8 cellular contexts compared by ENCODE assay signal in the genomic region with DNA sequence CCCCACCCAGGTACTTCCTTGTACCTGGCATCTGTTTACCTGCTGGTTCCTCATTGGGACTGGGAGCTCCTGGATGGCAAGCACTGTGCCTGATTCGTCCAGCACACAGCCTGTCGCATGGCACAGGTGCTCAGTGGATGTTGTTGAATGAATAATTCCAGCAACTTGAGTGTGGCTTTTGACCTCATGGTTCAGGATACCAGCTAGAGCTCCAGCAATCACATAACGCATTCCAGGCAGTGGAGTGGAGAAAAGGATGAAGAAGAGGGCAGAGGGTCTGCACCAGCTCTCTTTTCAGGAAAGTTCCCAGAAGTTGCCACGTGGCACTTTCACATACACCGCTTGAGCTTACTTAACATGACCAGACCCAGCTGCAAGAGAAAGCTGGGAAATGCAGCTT. TPM values are rescaled to one million over a fixed set of nuclear protein-coding genes. Genes with fewer than 3 reads are reported as not detected.
A peak's percentile ranks its signal among the peaks of the same experiment; 100 is the strongest.
DNase-seq lines count a peak whose midpoint lies in the region; ATAC-seq and TF ChIP-seq lines count a peak whose summit lies in the region.

No MANE protein-coding gene starts in this region.

- H3K4me1 Mint-ChIP-seq in H9 (peaks cover 27 to 31% of the 10 kb centered on the region in 2 experiments), natural killer cell (peaks cover 18 to 30% of the 10 kb centered on the region in 2 donors)
- peaks cover 23% of the 10 kb centered on the region for H3K4me1 Mint-ChIP-seq in central memory CD8-positive, alpha-beta T cell

- no peak overlapping the region for H2AFZ ChIP-seq in H9 (ENCODE audit: low read length)
- no peak overlapping the region for H2AFZ ChIP-seq in PC-3 (ENCODE audit: low read length)

- H2BK12ac ChIP-seq in H9 (ENCODE audit: insufficient read length, low read depth, low read length): no peak overlapping the region

- no peak overlapping the region for H2BK20ac ChIP-seq in H9 (ENCODE audit: low read depth, low read length, poor library complexity, severe bottlenecking)

- H3K79me2 ChIP-seq in H9 (ENCODE audit: insufficient read depth, low read length) (no peaks in the 10 kb centered on the region), PC-3 (ENCODE audit: low read length) (peaks cover 26% of the 10 kb centered on the region)

- H3K9ac ChIP-seq in H9 (ENCODE audit: extremely low read depth, insufficient read length, low read length) (no peak overlapping the region), PC-3 (ENCODE audit: low read length) (no peak overlapping the region)

- no peak overlapping the region for H3K18ac ChIP-seq in H9 (ENCODE audit: insufficient read length, low read depth, low read length)

- H3K79me1 ChIP-seq in H9 (ENCODE audit: insufficient read depth, low read depth, low read length, poor library complexity, severe bottlenecking): no peaks in the 10 kb centered on the region

- H3K4me2 ChIP-seq in H9 (ENCODE audit: insufficient read depth, insufficient read length, low read length): no peak overlapping the region
- no peak overlapping the region for H3K4me2 ChIP-seq in PC-3 (ENCODE audit: low read length)

- TF ChIP-seq CTCF in 22Rv1 (IDR thresholded peaks at IDR 0.05) (no peak), H9 (conservative IDR thresholded peaks at IDR 0.05) (no peak), natural killer cell (IDR thresholded peaks at IDR 0.05) (no peak), PC-3 (conservative IDR thresholded peaks at IDR 0.05; ENCODE audit: low read depth, low read length) (no peak), foreskin fibroblast (IDR thresholded peaks at IDR 0.05; ENCODE audit: low read depth, low read length) (no peak)

- H2AK5ac ChIP-seq in H9 (ENCODE audit: insufficient read length, low read length): no peak overlapping the region

- H3F3A ChIP-seq in PC-3 (ENCODE audit: low read length, unreplicated experiment): no peaks in the 10 kb centered on the region

- H3K4ac ChIP-seq in H9 (ENCODE audit: low read depth, low read length): no peak overlapping the region

- H3K27me3 Mint-ChIP-seq in H9 (ENCODE audit: low read depth): peaks cover 12% of the 10 kb centered on the region
- H3K27me3 Mint-ChIP-seq in central memory CD8-positive, alpha-beta T cell: no peaks in the 10 kb centered on the region
- H3K27me3 Mint-ChIP-seq in natural killer cell (ENCODE audit: low read depth in 2 of 2): no peaks in the 10 kb centered on the region

- no CpG with 5 or more reads among the region's 5 CpGs for WGBS in H9 (ENCODE audit: extremely low coverage, insufficient read length, low lambda C conversion rate)

- H3K23ac ChIP-seq in H9 (ENCODE audit: insufficient read length, low read depth, low read length): no peak overlapping the region

- peaks cover 6% of the 10 kb centered on the region for H3K23me2 ChIP-seq in H9 (ENCODE audit: insufficient read length, low read depth, low read length, poor library complexity, severe bottlenecking)

- H3K4me3 ChIP-seq in PC-3 (ENCODE audit: low read length) (no peak overlapping the region), foreskin fibroblast (ENCODE audit: low read depth in 1 of 2, low read length in 2 of 2) (no peak overlapping the region)

- DNase-seq in H9 (no peak), natural killer cell (no peak), kidney glomerular epithelial cell (lab: John Stamatoyannopoulos, UW) (no peak), PC-3 (no peak), OCI-M2 (lab: John Stamatoyannopoulos, UW; ENCODE audit: unreplicated experiment) (no peak), foreskin fibroblast (no peak)
- DNase-seq in central memory CD8-positive, alpha-beta T cell (ENCODE audit: low spot score in 2 of 2): no peak

- H2BK120ac ChIP-seq in H9 (ENCODE audit: low read depth, low read length, poor library complexity, severe bottlenecking): no peak overlapping the region

- H3K9me3 Mint-ChIP-seq in H9 (no peaks in the 10 kb centered on the region), natural killer cell (no peaks in the 10 kb centered on the region)
- H3K9me3 Mint-ChIP-seq in central memory CD8-positive, alpha-beta T cell: no peaks in the 10 kb centered on the region

- no peaks in the 10 kb centered on the region for H4K20me1 ChIP-seq in H9 (ENCODE audit: control insufficient read depth, insufficient read depth, insufficient read length)
- H4K20me1 ChIP-seq in PC-3 (ENCODE audit: low read length): no peaks in the 10 kb centered on the region

- H3K4me1 ChIP-seq in H9 (ENCODE audit: insufficient read depth, low read length) (peaks cover 2% of the 10 kb centered on the region; the same call in 1 of the 2 replicates), PC-3 (ENCODE audit: insufficient read depth, low read length) (peaks cover 50% of the 10 kb centered on the region)

- no peak overlapping the region for H3K27ac Mint-ChIP-seq in H9
- peak overlapping the region; percentile 86 for H3K27ac Mint-ChIP-seq in central memory CD8-positive, alpha-beta T cell (ENCODE audit: low read depth)
- H3K27ac Mint-ChIP-seq in natural killer cell: peak overlapping the region; percentile 60 to 66

- no peaks in the 10 kb centered on the region for H3K9me2 ChIP-seq in PC-3 (replicated peaks; ENCODE audit: low read length)

- no peak overlapping the region for H3K14ac ChIP-seq in H9 (ENCODE audit: insufficient read depth, low read length)

- H2BK5ac ChIP-seq in H9 (ENCODE audit: insufficient read length, low read length): no peak overlapping the region

- H3K27me3 ChIP-seq in H9 (ENCODE audit: insufficient read depth, low read length) (no peaks in the 10 kb centered on the region; the same call in 1 of the 2 replicates), PC-3 (ENCODE audit: low read length) (no peaks in the 10 kb centered on the region)

- CTCF ChIA-PET in PC-3 (lab: Charles Lee): no interaction called here

- H3T11ph ChIP-seq in H9 (ENCODE audit: low read length): no peak overlapping the region

- peak overlapping the region; percentile 65; the same call in 1 of the 2 replicates for H3K27ac ChIP-seq in 22Rv1
- H3K27ac ChIP-seq in H9 (ENCODE audit: insufficient read length, low read depth, low read length): no peak overlapping the region
- no peak overlapping the region for H3K27ac ChIP-seq in PC-3 (ENCODE audit: low read length)

- H3K9me3 ChIP-seq in H9 (ENCODE audit: control insufficient read depth, low read depth, low read length) (no peaks in the 10 kb centered on the region), PC-3 (ENCODE audit: low read length) (no peaks in the 10 kb centered on the region)

- no peak overlapping the region for H4K5ac ChIP-seq in H9 (ENCODE audit: insufficient read length, low read depth, low read length)

- no peak overlapping the region for H3K56ac ChIP-seq in H9 (ENCODE audit: insufficient read length, low read depth, low read length)

- no peak overlapping the region for H4K8ac ChIP-seq in H9 (replicated peaks; ENCODE audit: insufficient read length, low read depth, low read length)

- intact Hi-C loops in natural killer cell (cut with micrococcal nuclease) (loop anchor here (2.0 to 5.0 kb wide), 2 partner anchors 39 to 68 kb away; a partner anchor contains a TSS), PC-3 (cut with micrococcal nuclease) (no loop called here)

- peak overlapping the region; percentile 68 to 80 for H3K4me3 Mint-ChIP-seq in H9
- H3K4me3 Mint-ChIP-seq in central memory CD8-positive, alpha-beta T cell: peak overlapping the region; percentile 81
- peak overlapping the region; percentile 85 for H3K4me3 Mint-ChIP-seq in natural killer cell

- H3K36me3 Mint-ChIP-seq in H9 (ENCODE audit: insufficient read depth in 1 of 3, low read depth in 3 of 3) (no peaks in the 10 kb centered on the region), natural killer cell (no peaks in the 10 kb centered on the region)
- peaks cover 6% of the 10 kb centered on the region for H3K36me3 Mint-ChIP-seq in central memory CD8-positive, alpha-beta T cell (ENCODE audit: insufficient read depth)

- H2BK15ac ChIP-seq in H9 (ENCODE audit: low read depth, low read length): no peak overlapping the region

- no peak overlapping the region for H4K91ac ChIP-seq in H9 (ENCODE audit: insufficient read length, low read depth, low read length)

- no peaks in the 10 kb centered on the region for H3K36me3 ChIP-seq in PC-3 (ENCODE audit: low read depth, low read length)

- no TSS peak for BruUV-seq in PC-3 (replicated peaks; lab: Mats Ljungman, UMichigan)

- POLR2A ChIA-PET in PC-3 (lab: Charles Lee; ENCODE audit: unreplicated experiment): no interaction called here

- no peak for ATAC-seq in central memory CD8-positive, alpha-beta T cell (replicated peaks; ENCODE audit: extremely low read depth, poor library complexity, severe bottlenecking)
- no peak for ATAC-seq in natural killer cell
- ATAC-seq in PC-3: no peak

RNA-seq across cellular contexts. Expression of a gene that starts 1.3 kb away (rescaled TPM):
- total RNA-seq in H9 (2021) (6.4 and 6.7 TPM in 2 replicates), natural killer cell (1 to 10 TPM; 3.2 to 4.3 (median 3.9) TPM), PC-3 (2014; rRNA removed) (10.1 and 12.4 TPM in 2 replicates)

RNA-seq across cellular contexts. Expression of a gene that starts 22.1 kb away (rescaled TPM):
- total RNA-seq in H9 (2021) (0.09 TPM in 1 of 2 replicates, not detected in the other), natural killer cell (10 to 100 TPM in 2 of 3 donors, 1 to 10 TPM in 1; 2.3 to 15.3 (median 13.4) TPM), PC-3 (2014; rRNA removed) (not detected in 2 replicates)

RNA-seq across cellular contexts. Expression of a gene that starts 48.1 kb away (rescaled TPM):
- total RNA-seq in H9 (2021): 43.0 and 45.7 TPM in 2 replicates
- 10 to 100 TPM; 55.9 to 60.7 (median 58.1) TPM for total RNA-seq in natural killer cell
- total RNA-seq in PC-3 (2014; rRNA removed): 17.3 and 21.0 TPM in 2 replicates

Comparison
In these comparisons a context has a peak if more than half of its experiments do, and no peak if none do; other contexts are left out.
1. H3K27ac Mint-ChIP-seq: peak in central memory CD8-positive, alpha-beta T cell (single experiment) and natural killer cell (2 of 2); none in H9 (0 of 3).
2. Peak in every context shown above with its lines, with median percentiles within 50 percentile points of each other: H3K4me3 Mint-ChIP-seq.